In genomic region chr17:21814776-21815175, GRCh38 we compare ENCODE assay signal across 24 cellular contexts.
DNase-seq lines count a peak whose midpoint lies in the region; FAIRE-seq and TF ChIP-seq lines count a peak whose summit lies in the region.
"Had no signal": no experiment of that assay in that cellular context is flagged by ENCODE, and none has a peak within 500 bp of the region (broad histone marks: within the 10 kb centered on the region; RNA-seq: fewer than 3 reads in every experiment).

No MANE protein-coding gene starts in this region.

- H3K4me3 ChIP-seq in kidney (ENCODE audit: low read length in 2 of 2), result no peak overlapping the region
- H3K4me3 ChIP-seq: A549, HAP-1 had no signal

- H3K9me3 ChIP-seq in kidney (ENCODE audit: control insufficient read depth in 1 of 2, low read length in 2 of 2), result no peaks in the 10 kb centered on the region
- H3K9me3 ChIP-seq: A549 had no signal

- H3K27ac ChIP-seq in kidney (ENCODE audit: low read depth in 2 of 2, low read length in 2 of 2), result no peak overlapping the region
- H3K27ac ChIP-seq: A549, KMS-11 had no signal

- no peak for TF ChIP-seq CTCF in kidney (IDR thresholded peaks at IDR 0.05; ENCODE audit: borderline replicate concordance, extremely low read depth, insufficient read depth)

- no peaks in the 10 kb centered on the region for H3K4me1 ChIP-seq in kidney (ENCODE audit: control insufficient read depth in 1 of 2, insufficient read depth in 1 of 2, low read depth in 1 of 2, low read length in 2 of 2)
- H3K4me1 ChIP-seq: A549, HAP-1 had no signal

- no peak for FAIRE-seq in HTR-8/SVneo (lab: Jason Lieb, UNC)
- FAIRE-seq in kidney (lab: Jason Lieb, UNC), result no peak
- FAIRE-seq: A549 had no signal

- DNase-seq in GM03348 (ENCODE audit: low spot score) (peak; percentile 2), HTR-8/SVneo (ENCODE audit: insufficient read length, low spot score) (peak; percentile 2), kidney (peak; percentile 30), posterior vena cava (ENCODE audit: low spot score) (peak; percentile 78), inferior parietal cortex (ENCODE audit: extremely low spot score) (no peak), hippocampal formation (lab: John Stamatoyannopoulos, UW) (no peak), NAMALWA (ENCODE audit: low spot score) (no peak)
- no peak for DNase-seq in activated CD4-positive, alpha-beta T cell treated with anti-CD3 and anti-CD28 coated beads for 4 hours
- DNase-seq: Calu3; CD4-positive, alpha-beta memory T cell; DMS53; EL; MV-4-11; NCI-H1417; NCI-H187; NCI-H2107; NCI-H2227 treated with DMSO at 0.1 percent for 48 hours; NCI-H510A treated with DMSO at 0.1 percent for 48 hours; NCI-H774; OCI-M1; SIG-M5 had no signal

- no peak overlapping the region for H3K9ac ChIP-seq in kidney (ENCODE audit: low read length in 2 of 2)
- H3K9ac ChIP-seq: KMS-11 had no signal

- H3K36me3 ChIP-seq in kidney (ENCODE audit: control insufficient read depth in 1 of 2, insufficient read depth in 2 of 2, low read length in 2 of 2), result no peaks in the 10 kb centered on the region
- H3K36me3 ChIP-seq: HAP-1 had no signal

- intact Hi-C loops in kidney (cut with DNase I) (no loop called here), posterior vena cava (cut with DNase I) (no loop called here)

Comparison
In these comparisons a context has a peak if more than half of its experiments do, and no peak if none do; other contexts are left out.
1. DNase-seq: peak in GM03348 (single experiment), HTR-8/SVneo (single experiment), kidney (single experiment) and posterior vena cava (single experiment); none in inferior parietal cortex (single experiment), hippocampal formation (0 of 2), activated CD4-positive, alpha-beta T cell treated with anti-CD3 and anti-CD28 coated beads for 4 hours (0 of 2) and NAMALWA (single experiment).